Comparison of ENCODE assay signal across 1 cellular context in the genomic region with DNA sequence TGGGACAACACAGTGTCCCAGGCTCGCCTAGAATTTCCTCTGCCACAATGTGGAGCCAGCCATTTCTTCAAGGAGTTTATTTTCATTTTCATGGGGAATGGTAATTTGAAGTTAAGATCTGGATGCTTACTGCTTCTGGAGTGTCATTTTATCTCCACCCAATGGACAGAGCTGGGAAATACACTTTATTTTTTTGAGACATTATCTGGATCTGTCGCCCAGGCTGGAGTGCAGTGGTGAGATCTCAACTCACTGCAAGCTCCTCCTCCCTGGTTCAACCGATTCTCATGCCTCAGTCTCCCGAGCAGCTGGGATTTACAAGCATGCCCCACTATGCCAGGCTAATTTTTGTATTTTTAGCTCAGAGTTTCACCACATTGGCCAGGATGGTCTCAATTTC.
TF ChIP-seq lines count a peak whose summit lies in the region.

No MANE protein-coding gene starts in this region.

TF ChIP-seq in SK-N-SH treated with all-trans-retinoic acid at 6 μM for 48 hours, 23 proteins besides CTCF, POLR2A, EP300 and RAD21 (continued from another document):
- TF ChIP-seq, protein P1, sequence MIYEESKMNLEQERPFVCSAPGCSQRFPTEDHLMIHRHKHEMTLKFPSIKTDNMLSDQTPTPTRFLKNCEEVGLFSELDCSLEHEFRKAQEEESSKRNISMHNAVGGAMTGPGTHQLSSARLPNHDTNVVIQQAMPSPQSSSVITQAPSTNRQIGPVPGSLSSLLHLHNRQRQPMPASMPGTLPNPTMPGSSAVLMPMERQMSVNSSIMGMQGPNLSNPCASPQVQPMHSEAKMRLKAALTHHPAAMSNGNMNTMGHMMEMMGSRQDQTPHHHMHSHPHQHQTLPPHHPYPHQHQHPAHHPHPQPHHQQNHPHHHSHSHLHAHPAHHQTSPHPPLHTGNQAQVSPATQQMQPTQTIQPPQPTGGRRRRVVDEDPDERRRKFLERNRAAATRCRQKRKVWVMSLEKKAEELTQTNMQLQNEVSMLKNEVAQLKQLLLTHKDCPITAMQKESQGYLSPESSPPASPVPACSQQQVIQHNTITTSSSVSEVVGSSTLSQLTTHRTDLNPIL (CRISPR knock-in tag; IDR thresholded peaks at IDR 0.05; ENCODE audit: low read depth), result no peak
- TF ChIP-seq ESRRG (CRISPR knock-in tag; IDR thresholded peaks at IDR 0.05), result no peak
- TF ChIP-seq TOX (CRISPR knock-in tag; IDR thresholded peaks at IDR 0.05; ENCODE audit: borderline replicate concordance), result no peak
- no peak for TF ChIP-seq ZFP30 (CRISPR knock-in tag; IDR thresholded peaks at IDR 0.05)
- TF ChIP-seq, protein P2, sequence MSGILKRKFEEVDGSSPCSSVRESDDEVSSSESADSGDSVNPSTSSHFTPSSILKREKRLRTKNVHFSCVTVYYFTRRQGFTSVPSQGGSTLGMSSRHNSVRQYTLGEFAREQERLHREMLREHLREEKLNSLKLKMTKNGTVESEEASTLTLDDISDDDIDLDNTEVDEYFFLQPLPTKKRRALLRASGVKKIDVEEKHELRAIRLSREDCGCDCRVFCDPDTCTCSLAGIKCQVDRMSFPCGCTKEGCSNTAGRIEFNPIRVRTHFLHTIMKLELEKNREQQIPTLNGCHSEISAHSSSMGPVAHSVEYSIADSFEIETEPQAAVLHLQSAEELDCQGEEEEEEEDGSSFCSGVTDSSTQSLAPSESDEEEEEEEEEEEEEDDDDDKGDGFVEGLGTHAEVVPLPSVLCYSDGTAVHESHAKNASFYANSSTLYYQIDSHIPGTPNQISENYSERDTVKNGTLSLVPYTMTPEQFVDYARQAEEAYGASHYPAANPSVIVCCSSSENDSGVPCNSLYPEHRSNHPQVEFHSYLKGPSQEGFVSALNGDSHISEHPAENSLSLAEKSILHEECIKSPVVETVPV (CRISPR knock-in tag; IDR thresholded peaks at IDR 0.05), result no peak
- no peak for TF ChIP-seq ZNF565 (CRISPR knock-in tag; conservative IDR thresholded peaks at IDR 0.05; ENCODE audit: low read depth)
- no peak for TF ChIP-seq ZNF70 (CRISPR knock-in tag; IDR thresholded peaks at IDR 0.05)
- TF ChIP-seq, protein P3, sequence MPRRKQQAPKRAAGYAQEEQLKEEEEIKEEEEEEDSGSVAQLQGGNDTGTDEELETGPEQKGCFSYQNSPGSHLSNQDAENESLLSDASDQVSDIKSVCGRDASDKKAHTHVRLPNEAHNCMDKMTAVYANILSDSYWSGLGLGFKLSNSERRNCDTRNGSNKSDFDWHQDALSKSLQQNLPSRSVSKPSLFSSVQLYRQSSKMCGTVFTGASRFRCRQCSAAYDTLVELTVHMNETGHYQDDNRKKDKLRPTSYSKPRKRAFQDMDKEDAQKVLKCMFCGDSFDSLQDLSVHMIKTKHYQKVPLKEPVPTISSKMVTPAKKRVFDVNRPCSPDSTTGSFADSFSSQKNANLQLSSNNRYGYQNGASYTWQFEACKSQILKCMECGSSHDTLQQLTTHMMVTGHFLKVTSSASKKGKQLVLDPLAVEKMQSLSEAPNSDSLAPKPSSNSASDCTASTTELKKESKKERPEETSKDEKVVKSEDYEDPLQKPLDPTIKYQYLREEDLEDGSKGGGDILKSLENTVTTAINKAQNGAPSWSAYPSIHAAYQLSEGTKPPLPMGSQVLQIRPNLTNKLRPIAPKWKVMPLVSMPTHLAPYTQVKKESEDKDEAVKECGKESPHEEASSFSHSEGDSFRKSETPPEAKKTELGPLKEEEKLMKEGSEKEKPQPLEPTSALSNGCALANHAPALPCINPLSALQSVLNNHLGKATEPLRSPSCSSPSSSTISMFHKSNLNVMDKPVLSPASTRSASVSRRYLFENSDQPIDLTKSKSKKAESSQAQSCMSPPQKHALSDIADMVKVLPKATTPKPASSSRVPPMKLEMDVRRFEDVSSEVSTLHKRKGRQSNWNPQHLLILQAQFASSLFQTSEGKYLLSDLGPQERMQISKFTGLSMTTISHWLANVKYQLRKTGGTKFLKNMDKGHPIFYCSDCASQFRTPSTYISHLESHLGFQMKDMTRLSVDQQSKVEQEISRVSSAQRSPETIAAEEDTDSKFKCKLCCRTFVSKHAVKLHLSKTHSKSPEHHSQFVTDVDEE (CRISPR knock-in tag; IDR thresholded peaks at IDR 0.05), result no peak
- TF ChIP-seq GLIS3 (CRISPR knock-in tag; IDR thresholded peaks at IDR 0.05), result no peak
- no peak for TF ChIP-seq PPARA (CRISPR knock-in tag; IDR thresholded peaks at IDR 0.05; ENCODE audit: borderline replicate concordance)
- no peak for TF ChIP-seq POU6F1 (CRISPR knock-in tag; IDR thresholded peaks at IDR 0.05; ENCODE audit: borderline replicate concordance, low read depth)
- TF ChIP-seq ZFP3 (CRISPR knock-in tag; IDR thresholded peaks at IDR 0.05), result no peak
